Comparison of ENCODE assay signal across 18 cellular contexts in the genomic region with DNA sequence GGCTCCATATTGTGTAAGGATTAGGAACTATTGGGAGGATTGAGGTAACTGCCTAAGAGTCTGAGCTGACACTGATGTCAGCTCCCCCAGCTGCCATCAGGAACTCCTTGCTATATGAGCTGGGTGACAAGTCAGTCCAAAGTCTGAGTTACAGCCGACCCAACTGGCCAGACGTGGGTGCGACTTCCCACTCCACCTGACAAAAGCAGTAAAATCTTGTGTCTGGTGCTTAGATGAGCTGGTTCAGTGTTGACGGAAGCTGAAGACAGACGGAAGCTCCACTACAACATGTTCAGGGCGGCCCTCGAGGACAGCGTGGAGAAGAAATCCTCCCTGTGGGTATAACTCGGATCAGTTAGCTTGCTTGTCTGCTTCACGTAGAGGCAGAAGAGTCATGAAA. TPM values are rescaled to one million over a fixed set of nuclear protein-coding genes. Genes with fewer than 3 reads are reported as not detected.
"Had no signal": no experiment of that assay in that cellular context is flagged by ENCODE, and none has a peak within 500 bp of the region (broad histone marks: within the 10 kb centered on the region; RNA-seq: fewer than 3 reads in every experiment).

No MANE protein-coding gene starts in this region.

- H3K4me3 Mint-ChIP-seq: activated B cell treated with CpG ODN at 0.5 μM for 24 hours; activated CD4-positive, alpha-beta memory T cell treated with anti-CD3 and anti-CD28 coated beads for 36 hours; activated CD4-positive, alpha-beta T cell treated with anti-CD3 and anti-CD28 coated beads for 36 hours; activated naive CD4-positive, alpha-beta T cell treated with anti-CD3 and anti-CD28 coated beads, Interleukin-2, amount 10 ng/mL, durations not matched to agents 7 days and 5 days; activated T-cell treated with anti-CD3 and anti-CD28 coated beads, Interleukin-2, amount 50 U/mL, for 72 hours; naive thymus-derived CD8-positive, alpha-beta T cell had no signal

- DNase-seq: activated B cell treated with CpG ODN at 0.5 μM for 24 hours; activated CD4-positive, alpha-beta memory T cell treated with anti-CD3 and anti-CD28 coated beads for 36 hours; activated CD4-positive, alpha-beta T cell treated with anti-CD3 and anti-CD28 coated beads for 36 hours; activated effector memory CD4-positive, alpha-beta T cell treated with Interleukin-2 at 50 U/mL for 16 hours; activated naive CD4-positive, alpha-beta T cell treated with anti-CD3 and anti-CD28 coated beads, Interleukin-2, amount 10 ng/mL, durations not matched to agents 7 days and 5 days; activated T-cell treated with anti-CD3 and anti-CD28 coated beads, Interleukin-2, amount 50 U/mL, for 72 hours; cerebellar nuclear complex; cortex of kidney; heart left ventricle; naive thymus-derived CD8-positive, alpha-beta T cell; stimulated activated CD4-positive, alpha-beta T cell treated with anti-CD3 and anti-CD28 coated beads, Interleukin-4, amount 100 ng/mL, for 4 hours; stimulated activated naive CD8-positive, alpha-beta T cell treated with anti-CD3 and anti-CD28 coated beads, Interleukin-15, Interleukin-2, amounts not matched to agents 100 U/mL and 50 U/mL, for 24 hours; T-helper 9 cell had no signal

- FAIRE-seq: keratinocyte had no signal

- H3K4me3 ChIP-seq: heart left ventricle, lung had no signal

- H3K36me3 Mint-ChIP-seq: activated CD4-positive, alpha-beta memory T cell treated with anti-CD3 and anti-CD28 coated beads for 36 hours; activated naive CD4-positive, alpha-beta T cell treated with anti-CD3 and anti-CD28 coated beads, Interleukin-2, amount 10 ng/mL, durations not matched to agents 7 days and 5 days had no signal

- H3K9me3 Mint-ChIP-seq: activated B cell treated with CpG ODN at 0.5 μM for 24 hours; activated CD4-positive, alpha-beta memory T cell treated with anti-CD3 and anti-CD28 coated beads for 36 hours; activated naive CD4-positive, alpha-beta T cell treated with anti-CD3 and anti-CD28 coated beads, Interleukin-2, amount 10 ng/mL, durations not matched to agents 7 days and 5 days; activated T-cell treated with anti-CD3 and anti-CD28 coated beads, Interleukin-2, amount 50 U/mL, for 72 hours; naive thymus-derived CD8-positive, alpha-beta T cell had no signal

- H3K27ac Mint-ChIP-seq: activated B cell treated with CpG ODN at 0.5 μM for 24 hours; activated CD4-positive, alpha-beta memory T cell treated with anti-CD3 and anti-CD28 coated beads for 36 hours; activated CD4-positive, alpha-beta T cell treated with anti-CD3 and anti-CD28 coated beads for 36 hours; activated naive CD4-positive, alpha-beta T cell treated with anti-CD3 and anti-CD28 coated beads, Interleukin-2, amount 10 ng/mL, durations not matched to agents 7 days and 5 days; activated T-cell treated with anti-CD3 and anti-CD28 coated beads, Interleukin-2, amount 50 U/mL, for 72 hours; naive thymus-derived CD8-positive, alpha-beta T cell; progenitor cell of endocrine pancreas had no signal

- H3K9me3 ChIP-seq: heart left ventricle had no signal

- H3K4me1 Mint-ChIP-seq: activated CD4-positive, alpha-beta T cell treated with anti-CD3 and anti-CD28 coated beads for 36 hours had no signal

- ATAC-seq: activated CD4-positive, alpha-beta T cell treated with anti-CD3 and anti-CD28 coated beads for 36 hours; activated T-cell treated with anti-CD3 and anti-CD28 coated beads, Interleukin-2, amount 50 U/mL, for 72 hours; heart left ventricle; left lobe of liver; naive thymus-derived CD8-positive, alpha-beta T cell; stimulated activated naive CD8-positive, alpha-beta T cell treated with anti-CD3 and anti-CD28 coated beads, Interleukin-15, Interleukin-2, amounts not matched to agents 100 U/mL and 50 U/mL, for 24 hours had no signal

- H3K36me3 ChIP-seq: heart left ventricle had no signal

- H3K27ac ChIP-seq: epithelial cell of prostate, heart left ventricle had no signal

RNA-seq across cellular contexts. Expression of a gene that starts 22.8 kb away (rescaled TPM):
- polyA plus RNA-seq: naive thymus-derived CD8-positive, alpha-beta T cell had no signal
